7 cellular contexts compared by ENCODE assay signal in genomic region chr9:32524558-32525461, GRCh38. TPM values are rescaled to one million over a fixed set of nuclear protein-coding genes. Genes with fewer than 3 reads are reported as not detected.
DNase-seq lines count a peak whose midpoint lies in the region; ATAC-seq and TF ChIP-seq lines count a peak whose summit lies in the region.

No MANE protein-coding gene starts in this region.

- H3K4me3 ChIP-seq in heart right ventricle = peak overlapping the region; percentile 39 to 91 (median 68)
- peak overlapping the region; percentile 67 for H3K4me3 ChIP-seq in skeletal muscle cell (ENCODE audit: low read depth, low read length)

- DNase-seq in activated T-cell treated with anti-CD3 and anti-CD28 coated beads, Interleukin-2, amount 50 U/mL, for 4 hours = peak; percentile 8
- DNase-seq in heart right ventricle (no peak), skeletal muscle cell (ENCODE audit: low read depth) (no peak)
- no peak for DNase-seq in activated CD4-positive, CD25-positive, alpha-beta regulatory T cell treated with anti-CD3 and anti-CD28 coated beads, Interleukin-2, amount 50 U/mL, for 72 hours

- peaks cover 0 to 6% (median 0%) of the 10 kb centered on the region in 9 donors for H3K36me3 ChIP-seq in heart right ventricle

- H3K4me3 Mint-ChIP-seq in activated T-cell treated with anti-CD3 and anti-CD28 coated beads, Interleukin-2, amount 50 U/mL, for 4 hours = peak overlapping the region; percentile 85

- peak; percentile 35 for ATAC-seq in GM18909 (IDR thresholded peaks at IDR 0.05; ENCODE audit: poor library complexity, unreplicated experiment)
- peak; percentile 46 to 48 for ATAC-seq in activated T-cell treated with anti-CD3 and anti-CD28 coated beads, Interleukin-2, amount 50 U/mL, for 4 hours
- peak in 4 of 8 donors; percentile 1 to 23 (median 16) for ATAC-seq in heart right ventricle
- ATAC-seq in GM18519 (IDR thresholded peaks at IDR 0.05; ENCODE audit: low FRiP score, unreplicated experiment) = no peak

- H3K9me3 ChIP-seq in heart right ventricle = no peaks in the 10 kb centered on the region

- H3K4me1 ChIP-seq in heart right ventricle = peaks cover 4 to 43% (median 33%) of the 10 kb centered on the region in 9 donors

- H3K9me3 Mint-ChIP-seq in activated T-cell treated with anti-CD3 and anti-CD28 coated beads, Interleukin-2, amount 50 U/mL, for 4 hours = no peaks in the 10 kb centered on the region

- peak; percentile 56; the same call in 1 of the 2 replicates for TF ChIP-seq EP300 in Ishikawa (IDR thresholded peaks at IDR 0.05; ENCODE audit: borderline replicate concordance)

- H3K27ac ChIP-seq in heart right ventricle = peak overlapping the region in 9 of 10 donors; percentile 69 to 92 (median 85)

- H3K27me3 Mint-ChIP-seq in activated T-cell treated with anti-CD3 and anti-CD28 coated beads, Interleukin-2, amount 50 U/mL, for 4 hours (ENCODE audit: low read depth) = no peaks in the 10 kb centered on the region

- WGBS in heart right ventricle, 2 donors = 61 to 65% methylated on average over 27 of the region's 27 CpGs

- TF ChIP-seq RAD21 in Ishikawa (IDR thresholded peaks at IDR 0.05; ENCODE audit: low read depth) = no peak

- peaks cover 56% of the 10 kb centered on the region for H3K4me1 Mint-ChIP-seq in activated T-cell treated with anti-CD3 and anti-CD28 coated beads, Interleukin-2, amount 50 U/mL, for 4 hours (ENCODE audit: low read depth)

- H3K27me3 ChIP-seq in heart right ventricle = no peaks in the 10 kb centered on the region

- peaks cover 19% of the 10 kb centered on the region for H3K36me3 Mint-ChIP-seq in activated T-cell treated with anti-CD3 and anti-CD28 coated beads, Interleukin-2, amount 50 U/mL, for 4 hours (ENCODE audit: insufficient read depth)

- no peak for TF ChIP-seq CTCF in heart right ventricle (IDR thresholded peaks at IDR 0.05)

- intact Hi-C loops in heart right ventricle (cut with DNase I) = loop anchor here in 5 of 10 donors (5.0 to 10.0 kb wide), 5 partner anchors 33 to 143 kb away; partner anchors contain the start of genes ACO1 (in 3 of the 5) and NDUFB6 (in 2 of the 5)

TF ChIP-seq in Ishikawa, 13 proteins besides CTCF, POLR2A, EP300 and RAD21:
- no peak for TF ChIP-seq YY1 (IDR thresholded peaks at IDR 0.05; ENCODE audit: low read depth)
- peak; percentile 78 for TF ChIP-seq TEAD4 (IDR thresholded peaks at IDR 0.05)
- TF ChIP-seq EGR1 (IDR thresholded peaks at IDR 0.05) = no peak
- peak; percentile 42; the same call in 1 of the 2 replicates for TF ChIP-seq FOXM1 (IDR thresholded peaks at IDR 0.05; ENCODE audit: borderline replicate concordance, low read depth)
- TF ChIP-seq TCF12 (IDR thresholded peaks at IDR 0.05; ENCODE audit: low read depth) = peak; percentile 73; the same call in 1 of the 2 replicates
- peak; percentile 91 for TF ChIP-seq CEBPB (IDR thresholded peaks at IDR 0.05)
- TF ChIP-seq NFIC (IDR thresholded peaks at IDR 0.05) = peak; percentile 71

RNA-seq across cellular contexts. Expression of gene RIGI, which starts 1.2 kb away (rescaled TPM):
- total RNA-seq in activated T-cell treated with anti-CD3 and anti-CD28 coated beads, Interleukin-2, amount 50 U/mL, for 4 hours = 1 to 10 TPM; 2.5 to 4.1 (median 2.5) TPM
- total RNA-seq in heart right ventricle = 10 to 100 TPM in 1 of 10 donors, 1 to 10 TPM in 9; 3.0 to 15.2 (median 5.0) TPM
- polyA plus RNA-seq in heart right ventricle = 1 to 10 TPM; 1.5 to 2.3 TPM

RNA-seq across cellular contexts. Expression of gene SMIM27, which starts 27.3 kb away (rescaled TPM):
- 1 to 10 TPM; 8.0 to 9.7 (median 9.3) TPM for total RNA-seq in activated T-cell treated with anti-CD3 and anti-CD28 coated beads, Interleukin-2, amount 50 U/mL, for 4 hours
- total RNA-seq in heart right ventricle = 10 to 100 TPM; 11.3 to 19.6 (median 16.2) TPM
- 1 to 10 TPM; 3.6 to 6.4 TPM for polyA plus RNA-seq in heart right ventricle

RNA-seq across cellular contexts. Expression of gene TOPORS, which starts 27.6 kb away (rescaled TPM):
- total RNA-seq in activated T-cell treated with anti-CD3 and anti-CD28 coated beads, Interleukin-2, amount 50 U/mL, for 4 hours = 10 to 100 TPM; 12.9 to 15.0 (median 14.8) TPM
- 10 to 100 TPM in 3 of 10 donors, 1 to 10 TPM in 7; 7.4 to 11.1 (median 9.1) TPM for total RNA-seq in heart right ventricle
- 1 to 10 TPM; 4.4 to 6.4 TPM for polyA plus RNA-seq in heart right ventricle

RNA-seq across cellular contexts. Expression of gene NDUFB6, which starts 48.1 kb away (rescaled TPM):
- total RNA-seq in activated T-cell treated with anti-CD3 and anti-CD28 coated beads, Interleukin-2, amount 50 U/mL, for 4 hours = 10 to 100 TPM; 61.7 to 65.5 (median 62.9) TPM
- 100 to 1,000 TPM; 101 to 186 (median 136) TPM for total RNA-seq in heart right ventricle
- polyA plus RNA-seq in heart right ventricle = 100 to 1,000 TPM in 1 of 2 donors, 10 to 100 TPM in 1; 52.2 to 105 TPM
